In genomic region chr9:80091526-80091925, GRCh38 we compare ENCODE assay signal across 23 cellular contexts.
DNase-seq lines count a peak whose midpoint lies in the region; ATAC-seq, FAIRE-seq and TF ChIP-seq lines count a peak whose summit lies in the region.
"Had no signal": no experiment of that assay in that cellular context is flagged by ENCODE, and none has a peak within 500 bp of the region (broad histone marks: within the 10 kb centered on the region; RNA-seq: fewer than 3 reads in every experiment).

No MANE protein-coding gene starts in this region.

- no peak for TF ChIP-seq RAD21 in A549 (conservative IDR thresholded peaks at IDR 0.05 in 1 of 2, IDR thresholded peaks at IDR 0.05 in 1 of 2)
- TF ChIP-seq RAD21 in K562 (CRISPR knock-in tag; conservative IDR thresholded peaks at IDR 0.05 in 1 of 2, IDR thresholded peaks at IDR 0.05 in 1 of 2), result no peak
- no peak for TF ChIP-seq RAD21 in neural cell (conservative IDR thresholded peaks at IDR 0.05)

- H3K36me3 ChIP-seq in K562 (ENCODE audit: control insufficient read depth, insufficient read depth, low read length) (no peaks in the 10 kb centered on the region), neural cell (ENCODE audit: insufficient read depth, low read length) (no peaks in the 10 kb centered on the region), osteoblast (ENCODE audit: insufficient read depth, low read length) (no peaks in the 10 kb centered on the region), heart right ventricle (no peaks in the 10 kb centered on the region)
- H3K36me3 ChIP-seq: BLaER1 treated with 17β-estradiol and CSF1 and Interleukin-3, amounts not matched to agents 10 nM and 100 nM had no signal

- H3K4me3 ChIP-seq in A549 (no peak overlapping the region), K562 (no peak overlapping the region), neural cell (ENCODE audit: low read length) (no peak overlapping the region), osteoblast (ENCODE audit: insufficient read depth, low read length) (no peak overlapping the region), heart right ventricle (no peak overlapping the region)
- H3K4me3 ChIP-seq: BLaER1 treated with 17β-estradiol and CSF1 and Interleukin-3, amounts not matched to agents 10 nM and 100 nM; GM12878 had no signal

- FAIRE-seq in A549 (lab: Jason Lieb, UNC) (no peak), H54 (lab: Jason Lieb, UNC) (peak; percentile 70), K562 (lab: Jason Lieb, UNC) (no peak)
- FAIRE-seq: A204.1, D721Med, GM12878, GM12892, GM18507 had no signal

- H3K9me2 ChIP-seq in neural cell (ENCODE audit: insufficient read depth, low read length), result no peaks in the 10 kb centered on the region

- POLR2A ChIA-PET in A549 (lab: Yijun Ruan, JAX), result no interaction called here
- POLR2A ChIA-PET in K562 (lab: Yijun Ruan, JAX), result no interaction called here

- H3K9ac ChIP-seq in K562 (ENCODE audit: insufficient read depth in 1 of 2, low read depth in 2 of 2, low read length in 2 of 2), result no peak overlapping the region
- H3K9ac ChIP-seq in neural cell (ENCODE audit: low read length), result no peak overlapping the region
- H3K9ac ChIP-seq: BLaER1 treated with 17β-estradiol and CSF1 and Interleukin-3, amounts not matched to agents 10 nM and 100 nM had no signal

- no peaks in the 10 kb centered on the region for H3F3A ChIP-seq in neural cell (ENCODE audit: insufficient read depth, low read length, poor library complexity, severe bottlenecking)

- in situ Hi-C loops in K562 (cut with MboI) (no loop called here), G401 (cut with HindIII; ENCODE audit: low sequenced_read_pairs) (no loop called here)

- 7% methylated on average over 4 of the region's 4 CpGs for WGBS in A549 (ENCODE audit: missing lambda C conversion rate)
- WGBS in K562 (ENCODE audit: insufficient coverage, low coverage, missing lambda C conversion rate), result 0% methylated on average over 4 of the region's 4 CpGs
- 68 to 78% methylated on average over 4 of the region's 4 CpGs for whole genome bisulfite sequencing in heart right ventricle, 2 donors

- TF ChIP-seq POLR2A in A549 (IDR thresholded peaks at IDR 0.05; ENCODE audit: low read length), result no peak
- no peak for TF ChIP-seq POLR2A in H54 (IDR thresholded peaks at IDR 0.05; ENCODE audit: low read depth, low read length)
- no peak for TF ChIP-seq POLR2A in K562 (conservative IDR thresholded peaks at IDR 0.05)

- H3K9me1 ChIP-seq in K562 (ENCODE audit: control insufficient read depth, insufficient read depth, low read length), result no peaks in the 10 kb centered on the region

- no peaks in the 10 kb centered on the region for H3K27me3 ChIP-seq in K562 (ENCODE audit: control insufficient read depth in 2 of 2, insufficient read depth in 2 of 2, low read length in 2 of 2)
- no peaks in the 10 kb centered on the region for H3K27me3 ChIP-seq in neural cell (ENCODE audit: insufficient read depth, low read depth, low read length)
- no peaks in the 10 kb centered on the region for H3K27me3 ChIP-seq in osteoblast (ENCODE audit: insufficient read depth, low read length)
- peaks cover 0 to 5% (median 0%) of the 10 kb centered on the region in 7 donors for H3K27me3 ChIP-seq in heart right ventricle
- H3K27me3 ChIP-seq: BLaER1 treated with 17β-estradiol and CSF1 and Interleukin-3, amounts not matched to agents 10 nM and 100 nM had no signal

- no peaks in the 10 kb centered on the region for H3K4me1 ChIP-seq in A549
- H3K4me1 ChIP-seq in K562 (replicated peaks in 1 of 2; ENCODE audit: control insufficient read depth in 2 of 2, insufficient read depth in 2 of 2, low read length in 2 of 2), result no peaks in the 10 kb centered on the region
- no peaks in the 10 kb centered on the region for H3K4me1 ChIP-seq in osteoblast (ENCODE audit: insufficient read depth, low read length)
- H3K4me1 ChIP-seq in heart right ventricle, result no peaks in the 10 kb centered on the region
- H3K4me1 ChIP-seq: Caco-2 had no signal

- TF ChIP-seq EP300 in A549 (IDR thresholded peaks at IDR 0.05) (no peak), K562 (IDR thresholded peaks at IDR 0.05; ENCODE audit: low read length) (no peak), neural cell (conservative IDR thresholded peaks at IDR 0.05; ENCODE audit: poor library complexity, severe bottlenecking) (no peak)

- H3K79me2 ChIP-seq in K562 (ENCODE audit: control insufficient read depth, insufficient read depth, low read length) (no peaks in the 10 kb centered on the region), neural cell (replicated peaks; ENCODE audit: insufficient read depth, low read length) (no peaks in the 10 kb centered on the region), osteoblast (ENCODE audit: insufficient read depth, low read length) (no peaks in the 10 kb centered on the region)

- no peak overlapping the region for H2AFZ ChIP-seq in K562 (ENCODE audit: low read depth, low read length)
- no peak overlapping the region for H2AFZ ChIP-seq in neural cell (ENCODE audit: low read depth, low read length)
- no peak overlapping the region for H2AFZ ChIP-seq in osteoblast (ENCODE audit: low read length)

- H4K20me1 ChIP-seq in K562 (replicated peaks; ENCODE audit: control insufficient read depth, insufficient read depth, low read length) (no peaks in the 10 kb centered on the region), neural cell (ENCODE audit: insufficient read depth) (no peaks in the 10 kb centered on the region), osteoblast (ENCODE audit: insufficient read depth, low read length) (no peaks in the 10 kb centered on the region)
- H4K20me1 ChIP-seq: BLaER1 treated with 17β-estradiol and CSF1 and Interleukin-3, amounts not matched to agents 10 nM and 100 nM had no signal

- H3K9me3 ChIP-seq in A549 (no peaks in the 10 kb centered on the region; the same call in 2 of the 3 replicates), K562 (replicated peaks; ENCODE audit: control insufficient read depth, insufficient read depth, low read depth, low read length) (no peaks in the 10 kb centered on the region), neural cell (ENCODE audit: low read length) (no peaks in the 10 kb centered on the region), osteoblast (ENCODE audit: low read depth, low read length) (no peaks in the 10 kb centered on the region), heart right ventricle (no peaks in the 10 kb centered on the region)
- H3K9me3 ChIP-seq: Caco-2 had no signal

- TF ChIP-seq CTCF in A549 (IDR thresholded peaks at IDR 0.05) (no peak), K562 (IDR thresholded peaks at IDR 0.05 in 2 of 3, conservative IDR thresholded peaks at IDR 0.05 in 1 of 3; ENCODE audit: insufficient read depth in 2 of 3, low read depth in 1 of 3, low read length in 3 of 3) (no peak), neural cell (IDR thresholded peaks at IDR 0.05; ENCODE audit: poor library complexity, severe bottlenecking) (no peak), osteoblast (IDR thresholded peaks at IDR 0.05; ENCODE audit: extremely low read depth, low read depth, low read length) (no peak), heart right ventricle (IDR thresholded peaks at IDR 0.05) (no peak)

- intact Hi-C loops in K562 (cut with micrococcal nuclease) (no loop called here), heart right ventricle (cut with DNase I) (no loop called here)

- DNase-seq in A549 (ENCODE audit: low read depth in 1 of 2, low spot score in 1 of 2), result no peak
- no peak for DNase-seq in H54 (ENCODE audit: insufficient read length, low spot score)
- DNase-seq in K562 (ENCODE audit: extremely low read depth in 1 of 4, low spot score in 3 of 4), result no peak
- no peak for DNase-seq in osteoblast (ENCODE audit: insufficient read length, low spot score, missing footprints)
- DNase-seq in heart right ventricle, result no peak
- DNase-seq in NCI-H1048 (lab: John Stamatoyannopoulos, UW), result no peak
- no peak for DNase-seq in G401 (ENCODE audit: low spot score)
- DNase-seq: 8988T; AML-193; Caco-2; Calu3; CD4-positive, alpha-beta T cell; CD8-positive, alpha-beta T cell; DMS79 treated with DMSO at 0.1 percent for 48 hours; GDM1 had no signal

- CTCF ChIA-PET in A549 (lab: Yijun Ruan, JAX) (no interaction called here), K562 (lab: Yijun Ruan, JAX; ENCODE audit: low intra/inter-chr PET ratio) (no interaction called here)

- ATAC-seq in A549 (no peak), K562 (no peak), heart right ventricle (no peak)
- ATAC-seq: CD8-positive, alpha-beta T cell; GM12878 had no signal

- no TSS peak for BruUV-seq in K562 (replicated peaks; lab: Mats Ljungman, UMichigan)

- H3K27ac ChIP-seq in A549 (no peak overlapping the region), K562 (ENCODE audit: extremely low read depth, low read depth, low read length) (no peak overlapping the region), neural cell (ENCODE audit: low read length) (peak overlapping the region; percentile 63), osteoblast (ENCODE audit: low read depth, low read length) (no peak overlapping the region), heart right ventricle (no peak overlapping the region)
- H3K27ac ChIP-seq: BLaER1 treated with 17β-estradiol and CSF1 and Interleukin-3, amounts not matched to agents 10 nM and 100 nM; C4-2B had no signal

- no peak overlapping the region; the same call in 2 of the 3 replicates for H3K4me2 ChIP-seq in A549
- H3K4me2 ChIP-seq in K562 (ENCODE audit: insufficient read depth, low read length), result no peak overlapping the region
- H3K4me2 ChIP-seq in neural cell (ENCODE audit: low read length), result no peak overlapping the region
- no peak overlapping the region for H3K4me2 ChIP-seq in osteoblast (ENCODE audit: insufficient read depth, low read length)

TF ChIP-seq in A549, 52 proteins besides CTCF, POLR2A, EP300 and RAD21 (continues in another document):
- no peak for TF ChIP-seq HDAC2 (IDR thresholded peaks at IDR 0.05)
- no peak for TF ChIP-seq MAX (IDR thresholded peaks at IDR 0.05)
- TF ChIP-seq NFE2L2 (conservative IDR thresholded peaks at IDR 0.05; ENCODE audit: low read length), result peak; percentile 91

TF ChIP-seq in K562, 482 proteins besides CTCF, POLR2A, EP300 and RAD21 (continues in another document):
- TF ChIP-seq ZNF830 (CRISPR knock-in tag; IDR thresholded peaks at IDR 0.05) (no peak), ZNF316 (IDR thresholded peaks at IDR 0.05) (peak; percentile 34; the same call in 1 of the 2 replicates), SLC30A9 (CRISPR knock-in tag; IDR thresholded peaks at IDR 0.05) (no peak), MAFG (tag; conservative IDR thresholded peaks at IDR 0.05) (peak; percentile 51; the same call in 1 of the 2 replicates), HDAC8 (tag; IDR thresholded peaks at IDR 0.05) (no peak), ZNF354B (CRISPR knock-in tag; IDR thresholded peaks at IDR 0.05) (no peak), MAFF (IDR thresholded peaks at IDR 0.05; ENCODE audit: low read length) (peak; percentile 47; the same call in 1 of the 2 replicates)

TF ChIP-seq in neural cell, 6 proteins besides CTCF, POLR2A, EP300 and RAD21 (continues in another document):
- no peak for TF ChIP-seq MXI1 (conservative IDR thresholded peaks at IDR 0.05; ENCODE audit: poor library complexity, severe bottlenecking)

Comparison
In these comparisons a context has a peak if more than half of its experiments do, and no peak if none do; other contexts are left out.
1. Of the 35 proteins assayed by ChIP-seq in both K562 and A549: peak only in K562: none; only in A549: MAFK; in both: none; in neither: 34.